In the genomic region with DNA sequence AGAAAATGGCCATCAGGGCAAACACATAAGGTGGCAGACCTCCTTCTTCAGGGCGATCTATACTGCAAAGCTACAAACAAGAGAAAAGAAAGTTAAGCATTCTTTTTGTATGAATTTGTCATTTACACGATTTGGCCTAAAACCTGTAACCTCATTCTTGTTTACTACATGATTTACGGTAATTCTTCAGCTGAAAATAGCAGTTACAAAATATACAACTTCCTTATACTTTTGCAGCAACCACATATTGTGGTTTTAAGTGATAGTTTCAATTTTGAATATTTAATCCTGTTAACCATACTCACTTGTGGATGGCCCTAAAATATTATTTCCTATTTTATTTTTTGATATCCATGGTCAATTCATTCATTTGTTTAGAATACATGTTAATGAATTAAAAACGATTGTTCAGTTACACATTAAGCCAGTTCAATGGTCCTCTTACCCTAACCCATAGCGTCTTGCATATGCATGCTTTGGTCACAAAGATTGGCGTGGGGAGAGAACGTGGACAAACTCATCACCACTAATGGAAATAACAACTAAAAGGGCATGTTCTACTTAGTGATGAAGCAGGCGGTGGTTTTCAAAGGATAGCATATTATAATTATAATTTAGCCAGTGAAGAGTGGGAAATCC, we compare ENCODE assay signal across 15 cellular contexts. TPM values are rescaled to one million over a fixed set of nuclear protein-coding genes. Genes with fewer than 3 reads are reported as not detected.
DNase-seq lines count a peak whose midpoint lies in the region; ATAC-seq and TF ChIP-seq lines count a peak whose summit lies in the region.
"Had no signal": no experiment of that assay in that cellular context is flagged by ENCODE, and none has a peak within 500 bp of the region (broad histone marks: within the 10 kb centered on the region; RNA-seq: fewer than 3 reads in every experiment).

No MANE protein-coding gene starts in this region.

- peak overlapping the region; percentile 12 for H3K4me3 ChIP-seq in HL-60 (replicated peaks; ENCODE audit: insufficient read depth, low read length)
- peak overlapping the region; percentile 2 for H3K4me3 ChIP-seq in thymus (ENCODE audit: low read length)
- H3K4me3 ChIP-seq in SK-N-SH (ENCODE audit: low read depth in 2 of 2, low read length in 1 of 2) = no peak overlapping the region

- WGBS in thymus = 23% methylated on average over 8 of the region's 8 CpGs
- WGBS in SK-N-SH (ENCODE audit: low lambda C conversion rate) = 88% methylated on average over 8 of the region's 8 CpGs

- H3K36me3 Mint-ChIP-seq in activated T-cell treated with anti-CD3 and anti-CD28 coated beads, Interleukin-2, amount 50 U/mL, for 4 hours (ENCODE audit: insufficient read depth) = peaks cover 68% of the 10 kb centered on the region
- peaks cover 69% of the 10 kb centered on the region for H3K36me3 Mint-ChIP-seq in activated T-helper 1 cell treated with anti-CD3 and anti-CD28 coated beads, Interleukin-12 subunit alpha, Interleukin-12 subunit beta, Interleukin-2, Interleukin-4 antibody, amounts not matched to agents 30 ng/mL and 10 ng/mL and 1 ng/mL, durations not matched to agents 14 hours and 24 hours and 36 hours (ENCODE audit: low read depth)

- H3K4me1 Mint-ChIP-seq in activated T-cell treated with anti-CD3 and anti-CD28 coated beads, Interleukin-2, amount 50 U/mL, for 4 hours (ENCODE audit: low read depth) = peaks cover 53% of the 10 kb centered on the region
- peaks cover 46% of the 10 kb centered on the region for H3K4me1 Mint-ChIP-seq in activated T-helper 1 cell treated with anti-CD3 and anti-CD28 coated beads, Interleukin-12 subunit alpha, Interleukin-12 subunit beta, Interleukin-2, Interleukin-4 antibody, amounts not matched to agents 30 ng/mL and 10 ng/mL and 1 ng/mL, durations not matched to agents 14 hours and 24 hours and 36 hours (ENCODE audit: low read depth)
- H3K4me1 Mint-ChIP-seq: nephron progenitor cell had no signal

- H2AFZ ChIP-seq in SK-N-SH (ENCODE audit: low read depth) = no peak overlapping the region

- H3K4me2 ChIP-seq in SK-N-SH = no peak overlapping the region

- H3K9me3 Mint-ChIP-seq in activated T-cell treated with anti-CD3 and anti-CD28 coated beads, Interleukin-2, amount 50 U/mL, for 4 hours = no peaks in the 10 kb centered on the region
- no peaks in the 10 kb centered on the region for H3K9me3 Mint-ChIP-seq in activated T-helper 1 cell treated with anti-CD3 and anti-CD28 coated beads, Interleukin-12 subunit alpha, Interleukin-12 subunit beta, Interleukin-2, Interleukin-4 antibody, amounts not matched to agents 30 ng/mL and 10 ng/mL and 1 ng/mL, durations not matched to agents 14 hours and 24 hours and 36 hours
- H3K9me3 Mint-ChIP-seq: H9, nephron progenitor cell had no signal

- H3K4me3 Mint-ChIP-seq in activated T-cell treated with anti-CD3 and anti-CD28 coated beads, Interleukin-2, amount 50 U/mL, for 4 hours = peak overlapping the region; percentile 73
- H3K4me3 Mint-ChIP-seq in activated T-helper 1 cell treated with anti-CD3 and anti-CD28 coated beads, Interleukin-12 subunit alpha, Interleukin-12 subunit beta, Interleukin-2, Interleukin-4 antibody, amounts not matched to agents 30 ng/mL and 10 ng/mL and 1 ng/mL, durations not matched to agents 14 hours and 24 hours and 36 hours = peak overlapping the region; percentile 83
- H3K4me3 Mint-ChIP-seq: H9, nephron progenitor cell had no signal

- H3K36me3 ChIP-seq in thymus (ENCODE audit: control insufficient read depth, insufficient read depth) (peaks cover 36% of the 10 kb centered on the region), SK-N-SH (replicated peaks in 1 of 2; ENCODE audit: control insufficient read depth in 1 of 2, insufficient read depth in 2 of 2, low read length in 1 of 2) (peaks cover 80 to 86% of the 10 kb centered on the region in 2 experiments)

- TF ChIP-seq EP300 in SK-N-SH (IDR thresholded peaks at IDR 0.05; ENCODE audit: borderline replicate concordance in 1 of 2, low read depth in 1 of 2, low read length in 1 of 2) = no peak

- H3K9me2 ChIP-seq in SK-N-SH = no peaks in the 10 kb centered on the region

- no peaks in the 10 kb centered on the region for H3K79me2 ChIP-seq in SK-N-SH (ENCODE audit: insufficient read depth)

- peaks cover 19% of the 10 kb centered on the region for H3F3A ChIP-seq in SK-N-SH (replicated peaks; ENCODE audit: insufficient read depth)

- H3K9me3 ChIP-seq in thymus (ENCODE audit: control insufficient read depth) (no peaks in the 10 kb centered on the region), SK-N-SH (no peaks in the 10 kb centered on the region)
- H3K9me3 ChIP-seq: upper lobe of left lung had no signal

- ATAC-seq in activated T-cell treated with anti-CD3 and anti-CD28 coated beads, Interleukin-2, amount 50 U/mL, for 4 hours = no peak
- ATAC-seq in foreskin keratinocyte = no peak

- POLR2A ChIA-PET in SK-N-SH (lab: Yijun Ruan, JAX) = no interaction called here

- no peak for TF ChIP-seq CTCF in HL-60 (IDR thresholded peaks at IDR 0.05; ENCODE audit: insufficient read depth, low read length)
- TF ChIP-seq CTCF in foreskin keratinocyte (conservative IDR thresholded peaks at IDR 0.05) = no peak
- no peak for TF ChIP-seq CTCF in SK-N-SH (IDR thresholded peaks at IDR 0.05)

- H4K20me1 ChIP-seq in SK-N-SH (ENCODE audit: insufficient read depth) = no peaks in the 10 kb centered on the region

- H3K27me3 ChIP-seq in HL-60 (ENCODE audit: insufficient read depth, poor library complexity, severe bottlenecking) (no peaks in the 10 kb centered on the region), thymus (ENCODE audit: control insufficient read depth, insufficient read depth) (no peaks in the 10 kb centered on the region), foreskin keratinocyte (no peaks in the 10 kb centered on the region), SK-N-SH (ENCODE audit: insufficient read depth) (no peaks in the 10 kb centered on the region)
- H3K27me3 ChIP-seq: upper lobe of left lung had no signal

- peak overlapping the region; percentile 34 for H3K27ac ChIP-seq in HL-60 (replicated peaks)
- H3K27ac ChIP-seq in thymus (ENCODE audit: low read depth) = no peak overlapping the region
- no peak overlapping the region for H3K27ac ChIP-seq in foreskin keratinocyte
- H3K27ac ChIP-seq in SK-N-SH (ENCODE audit: low read depth in 2 of 2, low read length in 1 of 2) = no peak overlapping the region

- TF ChIP-seq RAD21 in SK-N-SH (IDR thresholded peaks at IDR 0.05; ENCODE audit: low read length) = no peak

- CTCF ChIA-PET in SK-N-SH (lab: Yijun Ruan, JAX) = no interaction called here

- peak overlapping the region; percentile 63 for H3K27ac Mint-ChIP-seq in activated T-helper 1 cell treated with anti-CD3 and anti-CD28 coated beads, Interleukin-12 subunit alpha, Interleukin-12 subunit beta, Interleukin-2, Interleukin-4 antibody, amounts not matched to agents 30 ng/mL and 10 ng/mL and 1 ng/mL, durations not matched to agents 14 hours and 24 hours and 36 hours
- H3K27ac Mint-ChIP-seq: H9, nephron progenitor cell had no signal

- H3K9ac ChIP-seq in SK-N-SH = no peak overlapping the region

- no peak for DNase-seq in activated T-cell treated with anti-CD3 and anti-CD28 coated beads, Interleukin-2, amount 50 U/mL, for 4 hours
- no peak for DNase-seq in activated T-cell treated with anti-CD3 and anti-CD28 coated beads, Interleukin-2, amount 50 U/mL, for 48 hours
- DNase-seq in HL-60 (ENCODE audit: low read depth in 1 of 2, low spot score in 1 of 2) (peak; percentile 33 to 50), foreskin keratinocyte (no peak), SK-N-SH (no peak), NCI-H2107 (lab: John Stamatoyannopoulos, UW) (no peak)
- DNase-seq in activated T-helper 1 cell treated with anti-CD3 and anti-CD28 coated beads, Interleukin-12 subunit alpha, Interleukin-12 subunit beta, Interleukin-2, Interleukin-4 antibody, amounts not matched to agents 30 ng/mL and 10 ng/mL and 1 ng/mL, durations not matched to agents 14 hours and 24 hours and 36 hours (ENCODE audit: low spot score) = no peak
- DNase-seq: activated CD8-positive, alpha-beta memory T cell treated with anti-CD3 and anti-CD28 coated beads, Interleukin-2, amount 50 U/mL, for 48 hours; dermis blood vessel endothelial cell; H9; NCI-H2171; nephron progenitor cell; stimulated activated CD4-positive, alpha-beta T cell treated with anti-CD3 and anti-CD28 coated beads, Interleukin-2, amount 100 ng/mL, for 24 hours; upper lobe of left lung had no signal

- intact Hi-C loops in activated T-helper 1 cell treated with anti-CD3 and anti-CD28 coated beads, Interleukin-12 subunit alpha, Interleukin-12 subunit beta, Interleukin-2, Interleukin-4 antibody, amounts not matched to agents 30 ng/mL and 10 ng/mL and 1 ng/mL, durations not matched to agents 14 hours and 24 hours and 36 hours (cut with micrococcal nuclease) = loop anchor here (1.0 to 5.0 kb wide), 4 partner anchors 11 to 55 kb away; a partner anchor contains a TSS

- no peaks in the 10 kb centered on the region for H3K27me3 Mint-ChIP-seq in activated T-cell treated with anti-CD3 and anti-CD28 coated beads, Interleukin-2, amount 50 U/mL, for 4 hours (ENCODE audit: low read depth)
- no peaks in the 10 kb centered on the region for H3K27me3 Mint-ChIP-seq in activated T-helper 1 cell treated with anti-CD3 and anti-CD28 coated beads, Interleukin-12 subunit alpha, Interleukin-12 subunit beta, Interleukin-2, Interleukin-4 antibody, amounts not matched to agents 30 ng/mL and 10 ng/mL and 1 ng/mL, durations not matched to agents 14 hours and 24 hours and 36 hours (ENCODE audit: insufficient read depth)

- H3K4me1 ChIP-seq in thymus (ENCODE audit: control insufficient read depth, insufficient read depth, low read length) (peaks cover 2% of the 10 kb centered on the region), foreskin keratinocyte (no peaks in the 10 kb centered on the region), SK-N-SH (ENCODE audit: control insufficient read depth in 1 of 2, insufficient read depth in 2 of 2, low read depth in 1 of 2, low read length in 1 of 2) (peaks cover 0 to 7% of the 10 kb centered on the region in 2 experiments; a peak in 1 of 4 replicates)
- H3K4me1 ChIP-seq: upper lobe of left lung had no signal

RNA-seq across cellular contexts. Expression of a gene that starts 16.6 kb away (rescaled TPM):
- total RNA-seq in activated T-cell treated with anti-CD3 and anti-CD28 coated beads, Interleukin-2, amount 50 U/mL, for 4 hours = 10 to 100 TPM; 26.4 to 36.7 (median 29.8) TPM
- total RNA-seq in activated T-helper 1 cell treated with anti-CD3 and anti-CD28 coated beads, Interleukin-12 subunit alpha, Interleukin-12 subunit beta, Interleukin-2, Interleukin-4 antibody, amounts not matched to agents 30 ng/mL and 10 ng/mL and 1 ng/mL, durations not matched to agents 14 hours and 24 hours and 36 hours = 44.1 and 44.5 TPM in 2 replicates
- 25.9 TPM for polyA plus RNA-seq in thymus
- 26.1 and 29.8 TPM in 2 replicates for total RNA-seq in foreskin keratinocyte
- polyA plus RNA-seq in foreskin keratinocyte = 7.3 and 7.7 TPM in 2 replicates
- 6.7 and 7.3 TPM in 2 replicates for polyA plus RNA-seq in SK-N-SH (2012; rRNA removed)
- polyA plus RNA-seq in SK-N-SH (2012; cell fraction: cytosol; rRNA removed) = 8.1 and 11.4 TPM in 2 replicates
- 7.6 and 14.5 TPM in 2 replicates for polyA plus RNA-seq in SK-N-SH (2012; cell fraction: nucleus; rRNA removed)

RNA-seq across cellular contexts. Expression of a gene that starts 55.2 kb away (rescaled TPM):
- 10 to 100 TPM; 37.1 to 43.4 (median 42.1) TPM for total RNA-seq in activated T-cell treated with anti-CD3 and anti-CD28 coated beads, Interleukin-2, amount 50 U/mL, for 4 hours
- total RNA-seq in activated T-helper 1 cell treated with anti-CD3 and anti-CD28 coated beads, Interleukin-12 subunit alpha, Interleukin-12 subunit beta, Interleukin-2, Interleukin-4 antibody, amounts not matched to agents 30 ng/mL and 10 ng/mL and 1 ng/mL, durations not matched to agents 14 hours and 24 hours and 36 hours = 27.4 and 30.3 TPM in 2 replicates
- 36.0 TPM for polyA plus RNA-seq in thymus
- 24.4 and 24.5 TPM in 2 replicates for total RNA-seq in foreskin keratinocyte
- polyA plus RNA-seq in foreskin keratinocyte = 20.0 and 21.7 TPM in 2 replicates
- 10.9 and 14.7 TPM in 2 replicates for polyA plus RNA-seq in SK-N-SH (2012; rRNA removed)
- polyA plus RNA-seq in SK-N-SH (2012; cell fraction: cytosol; rRNA removed) = 19.2 and 24.0 TPM in 2 replicates
- polyA plus RNA-seq in SK-N-SH (2012; cell fraction: nucleus; rRNA removed) = 5.0 and 13.1 TPM in 2 replicates

Comparison
In these comparisons a context has a peak if more than half of its experiments do, and no peak if none do; other contexts are left out.
1. DNase-seq: peak in HL-60 (2 of 2); none in activated T-cell treated with anti-CD3 and anti-CD28 coated beads, Interleukin-2, amount 50 U/mL, for 4 hours (single experiment), activated T-cell treated with anti-CD3 and anti-CD28 coated beads, Interleukin-2, amount 50 U/mL, for 48 hours (0 of 2), activated T-helper 1 cell treated with anti-CD3 and anti-CD28 coated beads, Interleukin-12 subunit alpha, Interleukin-12 subunit beta, Interleukin-2, Interleukin-4 antibody, amounts not matched to agents 30 ng/mL and 10 ng/mL and 1 ng/mL, durations not matched to agents 14 hours and 24 hours and 36 hours (single experiment), foreskin keratinocyte (0 of 2), SK-N-SH (single experiment) and NCI-H2107 (single experiment).
2. H3K4me3 ChIP-seq: peak in HL-60 (single experiment) and thymus (single experiment); none in SK-N-SH (0 of 2).